2 cellular contexts compared by ENCODE assay signal in the genomic region with DNA sequence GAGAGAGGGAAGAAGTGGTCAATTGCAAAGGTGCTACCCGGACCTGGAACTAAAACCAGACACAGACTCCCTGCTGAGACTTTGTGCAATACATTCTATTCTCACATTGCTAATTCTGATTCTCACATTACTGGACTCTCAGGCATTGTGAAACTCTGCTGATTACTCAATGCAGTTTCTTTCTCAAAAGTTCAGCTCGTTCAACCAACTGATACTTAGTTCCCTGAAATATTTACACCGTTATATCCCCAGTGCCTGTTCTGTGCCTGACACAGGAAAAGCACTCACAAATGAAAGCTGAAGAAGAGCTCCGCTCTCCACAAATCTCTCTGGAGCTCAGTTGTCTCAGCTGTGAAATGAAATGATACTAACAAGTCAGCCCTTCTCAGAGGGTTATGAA.
TF ChIP-seq lines count a peak whose summit lies in the region.

No MANE protein-coding gene starts in this region.

TF ChIP-seq in A549, 52 proteins besides CTCF, POLR2A, EP300 and RAD21 (continued from another document):
- no peak for TF ChIP-seq FOXS1 (CRISPR knock-in tag; IDR thresholded peaks at IDR 0.05)
- no peak for TF ChIP-seq ELK1 (IDR thresholded peaks at IDR 0.05; ENCODE audit: low read depth, low read length)
- peak; percentile 43 to 88; a peak in 3 of 4 replicates for TF ChIP-seq CEBPB (IDR thresholded peaks at IDR 0.05)
- no peak for TF ChIP-seq HEYL (CRISPR knock-in tag; IDR thresholded peaks at IDR 0.05)
- TF ChIP-seq, protein P1, sequence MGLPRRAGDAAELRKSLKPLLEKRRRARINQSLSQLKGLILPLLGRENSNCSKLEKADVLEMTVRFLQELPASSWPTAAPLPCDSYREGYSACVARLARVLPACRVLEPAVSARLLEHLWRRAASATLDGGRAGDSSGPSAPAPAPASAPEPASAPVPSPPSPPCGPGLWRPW (IDR thresholded peaks at IDR 0.05) = peak; percentile 72; the same call in 1 of the 2 replicates
- TF ChIP-seq MAFK (IDR thresholded peaks at IDR 0.05; ENCODE audit: partially characterized antibody) = no peak
- TF ChIP-seq FOSL2 (IDR thresholded peaks at IDR 0.05) = no peak
- no peak for TF ChIP-seq FOSL2 (CRISPR knock-in tag; IDR thresholded peaks at IDR 0.05)

TF ChIP-seq in liver, 16 proteins besides CTCF, POLR2A, EP300 and RAD21 (continued from another document):
- peak; percentile 61 to 77 for TF ChIP-seq RXRA (IDR thresholded peaks at IDR 0.05)
- TF ChIP-seq FOXA2 (IDR thresholded peaks at IDR 0.05) = peak; percentile 5
- TF ChIP-seq, protein P2, sequence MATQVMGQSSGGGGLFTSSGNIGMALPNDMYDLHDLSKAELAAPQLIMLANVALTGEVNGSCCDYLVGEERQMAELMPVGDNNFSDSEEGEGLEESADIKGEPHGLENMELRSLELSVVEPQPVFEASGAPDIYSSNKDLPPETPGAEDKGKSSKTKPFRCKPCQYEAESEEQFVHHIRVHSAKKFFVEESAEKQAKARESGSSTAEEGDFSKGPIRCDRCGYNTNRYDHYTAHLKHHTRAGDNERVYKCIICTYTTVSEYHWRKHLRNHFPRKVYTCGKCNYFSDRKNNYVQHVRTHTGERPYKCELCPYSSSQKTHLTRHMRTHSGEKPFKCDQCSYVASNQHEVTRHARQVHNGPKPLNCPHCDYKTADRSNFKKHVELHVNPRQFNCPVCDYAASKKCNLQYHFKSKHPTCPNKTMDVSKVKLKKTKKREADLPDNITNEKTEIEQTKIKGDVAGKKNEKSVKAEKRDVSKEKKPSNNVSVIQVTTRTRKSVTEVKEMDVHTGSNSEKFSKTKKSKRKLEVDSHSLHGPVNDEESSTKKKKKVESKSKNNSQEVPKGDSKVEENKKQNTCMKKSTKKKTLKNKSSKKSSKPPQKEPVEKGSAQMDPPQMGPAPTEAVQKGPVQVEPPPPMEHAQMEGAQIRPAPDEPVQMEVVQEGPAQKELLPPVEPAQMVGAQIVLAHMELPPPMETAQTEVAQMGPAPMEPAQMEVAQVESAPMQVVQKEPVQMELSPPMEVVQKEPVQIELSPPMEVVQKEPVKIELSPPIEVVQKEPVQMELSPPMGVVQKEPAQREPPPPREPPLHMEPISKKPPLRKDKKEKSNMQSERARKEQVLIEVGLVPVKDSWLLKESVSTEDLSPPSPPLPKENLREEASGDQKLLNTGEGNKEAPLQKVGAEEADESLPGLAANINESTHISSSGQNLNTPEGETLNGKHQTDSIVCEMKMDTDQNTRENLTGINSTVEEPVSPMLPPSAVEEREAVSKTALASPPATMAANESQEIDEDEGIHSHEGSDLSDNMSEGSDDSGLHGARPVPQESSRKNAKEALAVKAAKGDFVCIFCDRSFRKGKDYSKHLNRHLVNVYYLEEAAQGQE (IDR thresholded peaks at IDR 0.05) = no peak
- TF ChIP-seq, protein P3, sequence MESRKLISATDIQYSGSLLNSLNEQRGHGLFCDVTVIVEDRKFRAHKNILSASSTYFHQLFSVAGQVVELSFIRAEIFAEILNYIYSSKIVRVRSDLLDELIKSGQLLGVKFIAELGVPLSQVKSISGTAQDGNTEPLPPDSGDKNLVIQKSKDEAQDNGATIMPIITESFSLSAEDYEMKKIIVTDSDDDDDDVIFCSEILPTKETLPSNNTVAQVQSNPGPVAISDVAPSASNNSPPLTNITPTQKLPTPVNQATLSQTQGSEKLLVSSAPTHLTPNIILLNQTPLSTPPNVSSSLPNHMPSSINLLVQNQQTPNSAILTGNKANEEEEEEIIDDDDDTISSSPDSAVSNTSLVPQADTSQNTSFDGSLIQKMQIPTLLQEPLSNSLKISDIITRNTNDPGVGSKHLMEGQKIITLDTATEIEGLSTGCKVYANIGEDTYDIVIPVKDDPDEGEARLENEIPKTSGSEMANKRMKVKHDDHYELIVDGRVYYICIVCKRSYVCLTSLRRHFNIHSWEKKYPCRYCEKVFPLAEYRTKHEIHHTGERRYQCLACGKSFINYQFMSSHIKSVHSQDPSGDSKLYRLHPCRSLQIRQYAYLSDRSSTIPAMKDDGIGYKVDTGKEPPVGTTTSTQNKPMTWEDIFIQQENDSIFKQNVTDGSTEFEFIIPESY (IDR thresholded peaks at IDR 0.05) = peak; percentile 83
- TF ChIP-seq YY1 (IDR thresholded peaks at IDR 0.05) = peak; percentile 35
- peak; percentile 86 for TF ChIP-seq SP1 (IDR thresholded peaks at IDR 0.05)
- peak; percentile 3 for TF ChIP-seq HNF4G (IDR thresholded peaks at IDR 0.05)
- TF ChIP-seq NR2F2 (IDR thresholded peaks at IDR 0.05) = no peak
- peak in 1 of 2 donors; percentile 49 for TF ChIP-seq EGR1 (IDR thresholded peaks at IDR 0.05; ENCODE audit: low read depth in 2 of 2)
- TF ChIP-seq MAX (IDR thresholded peaks at IDR 0.05) = peak; percentile 71
- peak; percentile 68 to 70 for TF ChIP-seq HNF4A (conservative IDR thresholded peaks at IDR 0.05)
- TF ChIP-seq, protein P4, sequence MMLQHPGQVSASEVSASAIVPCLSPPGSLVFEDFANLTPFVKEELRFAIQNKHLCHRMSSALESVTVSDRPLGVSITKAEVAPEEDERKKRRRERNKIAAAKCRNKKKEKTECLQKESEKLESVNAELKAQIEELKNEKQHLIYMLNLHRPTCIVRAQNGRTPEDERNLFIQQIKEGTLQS (IDR thresholded peaks at IDR 0.05) = no peak
- TF ChIP-seq GABPA (IDR thresholded peaks at IDR 0.05 in 1 of 2, conservative IDR thresholded peaks at IDR 0.05 in 1 of 2) = no peak
- peak; percentile 24 to 61 for TF ChIP-seq JUND (IDR thresholded peaks at IDR 0.05)
